Comparison of ENCODE assay signal across 16 cellular contexts in the genomic region with DNA sequence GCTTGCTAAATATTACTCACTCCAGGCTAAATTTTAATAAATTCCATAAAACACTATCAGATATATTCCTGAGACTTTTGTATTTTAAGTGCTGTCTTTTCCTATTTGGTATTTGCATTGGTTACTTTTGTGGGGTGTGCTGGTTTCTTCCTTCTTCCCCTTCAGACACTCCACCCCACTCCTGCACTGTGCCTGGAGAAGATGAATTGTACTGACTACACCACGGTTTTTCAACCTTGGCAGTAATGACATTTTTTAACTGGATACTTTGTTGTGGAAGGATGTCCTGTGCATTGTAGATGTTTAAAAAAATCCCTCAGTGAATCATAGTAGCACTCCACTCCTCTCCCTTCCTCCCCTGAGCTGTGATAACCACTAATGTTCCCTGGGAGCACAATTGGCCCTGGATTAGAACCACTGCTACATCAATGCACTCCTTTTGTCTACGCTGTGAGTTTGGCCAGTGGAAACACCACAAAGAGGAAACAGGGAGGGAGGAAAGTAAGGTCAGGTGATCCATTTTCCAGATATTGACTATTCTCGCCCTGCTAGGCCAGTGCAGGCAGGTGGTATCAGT. TPM values are rescaled to one million over a fixed set of nuclear protein-coding genes. Genes with fewer than 3 reads are reported as not detected.
A peak's percentile ranks its signal among the peaks of the same experiment; 100 is the strongest.
DNase-seq lines count a peak whose midpoint lies in the region; ATAC-seq, FAIRE-seq and TF ChIP-seq lines count a peak whose summit lies in the region.
"Had no signal": no experiment of that assay in that cellular context is flagged by ENCODE, and none has a peak within 500 bp of the region (broad histone marks: within the 10 kb centered on the region; RNA-seq: fewer than 3 reads in every experiment).

No MANE protein-coding gene starts in this region.

- DNase-seq in H54 (ENCODE audit: insufficient read length, low spot score) (peak; percentile 3), epithelial cell of esophagus (ENCODE audit: low read depth) (peak; percentile 41), renal cortical epithelial cell (ENCODE audit: low read depth) (peak; percentile 20), GM19240 (ENCODE audit: insufficient read length, low spot score) (no peak), spleen (no peak), neuronal stem cell (ENCODE audit: low spot score) (no peak)
- DNase-seq: activated CD4-positive, alpha-beta T cell treated with anti-CD3 and anti-CD28 coated beads, Interleukin-2, amount 50 U/mL, for 48 hours; activated naive CD8-positive, alpha-beta T cell treated with anti-CD3 and anti-CD28 coated beads, Interleukin-2, amount 50 U/mL, for 24 hours; activated T-cell treated with anti-CD3 and anti-CD28 coated beads, Interleukin-2, amount 50 U/mL, for 48 hours; AML-193; NCI-H446 treated with DMSO at 0.1 percent for 48 hours; substantia nigra had no signal

- H4K91ac ChIP-seq in neuronal stem cell (ENCODE audit: low read depth, low read length, poor library complexity), result no peak overlapping the region

- H4K8ac ChIP-seq in neuronal stem cell (ENCODE audit: low read depth, low read length), result no peak overlapping the region

- H2BK15ac ChIP-seq in neuronal stem cell (ENCODE audit: low read length), result no peak overlapping the region

- H2AK5ac ChIP-seq in neuronal stem cell (ENCODE audit: low read depth, low read length), result no peak overlapping the region

- H2BK120ac ChIP-seq in neuronal stem cell (ENCODE audit: low read depth, low read length), result no peak overlapping the region

- H3K36me3 ChIP-seq in spleen (no peaks in the 10 kb centered on the region), neuronal stem cell (replicated peaks in 1 of 2; ENCODE audit: control insufficient read depth in 2 of 2, insufficient read depth in 2 of 2, low read length in 2 of 2) (no peaks in the 10 kb centered on the region)
- H3K36me3 ChIP-seq: right atrium auricular region had no signal

- ATAC-seq in SK-N-SH treated with all-trans-retinoic acid at 6 μM for 48 hours, result peak; percentile 79
- ATAC-seq: activated naive CD8-positive, alpha-beta T cell treated with anti-CD3 and anti-CD28 coated beads, Interleukin-2, amount 50 U/mL, for 24 hours had no signal

- H3K23ac ChIP-seq in neuronal stem cell (ENCODE audit: low read depth, low read length, poor library complexity), result no peak overlapping the region

- no peak overlapping the region for H3K9ac ChIP-seq in neuronal stem cell (ENCODE audit: low read depth, low read length, poor library complexity)

- no peak overlapping the region for H3K14ac ChIP-seq in neuronal stem cell (ENCODE audit: low read length)

- H3K9me3 ChIP-seq in spleen (no peaks in the 10 kb centered on the region), neuronal stem cell (replicated peaks in 1 of 2; ENCODE audit: control insufficient read depth in 2 of 2, insufficient read depth in 1 of 2, low read depth in 1 of 2, low read length in 2 of 2) (no peaks in the 10 kb centered on the region)
- H3K9me3 ChIP-seq: right atrium auricular region had no signal

- H3K27ac ChIP-seq in spleen, result no peak overlapping the region
- H3K27ac ChIP-seq in neuronal stem cell (replicated peaks; ENCODE audit: low read length), result no peak overlapping the region
- H3K27ac ChIP-seq: right atrium auricular region had no signal

- WGBS in spleen, 5 donors, result 76 to 87% (median 82%) methylated on average over 3 of the region's 3 CpGs
- WGBS in neuronal stem cell (ENCODE audit: extremely low coverage in 2 of 2, insufficient read length in 2 of 2, insufficient replicate concordance in 1 of 2), 2 donors, result no CpG with 5 or more reads among the region's 3 CpGs

- H2AFZ ChIP-seq in neuronal stem cell (ENCODE audit: low read length), result no peak overlapping the region

- H3K4me2 ChIP-seq in neuronal stem cell (ENCODE audit: insufficient read depth, low read length, poor library complexity, severe bottlenecking), result no peak overlapping the region

- H3K4me1 ChIP-seq in spleen (no peaks in the 10 kb centered on the region), neuronal stem cell (ENCODE audit: control insufficient read depth in 2 of 2, insufficient read depth in 1 of 2, low read depth in 1 of 2, low read length in 2 of 2) (peaks cover 0 to 5% of the 10 kb centered on the region in 2 donors)

- intact Hi-C loops in spleen (cut with DNase I; ENCODE audit: low total_unique reads), result no loop called here

- H2BK5ac ChIP-seq in neuronal stem cell (ENCODE audit: low read length), result no peak overlapping the region

- no peak overlapping the region for H3K4me3 ChIP-seq in epithelial cell of esophagus (ENCODE audit: low read length)
- no peak overlapping the region for H3K4me3 ChIP-seq in spleen
- no peak overlapping the region for H3K4me3 ChIP-seq in neuronal stem cell (ENCODE audit: low read length in 2 of 2)
- H3K4me3 ChIP-seq: right atrium auricular region had no signal

- FAIRE-seq in H54 (lab: Jason Lieb, UNC), result peak; percentile 55
- FAIRE-seq: endometrium, HTR-8/SVneo had no signal

- H3K18ac ChIP-seq in neuronal stem cell (ENCODE audit: low read length), result no peak overlapping the region

- H3K79me1 ChIP-seq in neuronal stem cell (ENCODE audit: low read depth, low read length), result no peaks in the 10 kb centered on the region

- TF ChIP-seq CTCF in epithelial cell of esophagus (IDR thresholded peaks at IDR 0.05; ENCODE audit: insufficient read depth, low read depth, low read length, missing control alignments), result no peak
- TF ChIP-seq CTCF in spleen (IDR thresholded peaks at IDR 0.05 in 8 of 11, conservative IDR thresholded peaks at IDR 0.05 in 3 of 11), result no peak

- H3K27me3 ChIP-seq in spleen (replicated peaks in 1 of 7), result no peaks in the 10 kb centered on the region
- no peaks in the 10 kb centered on the region for H3K27me3 ChIP-seq in neuronal stem cell (ENCODE audit: control insufficient read depth in 3 of 3, insufficient read depth in 3 of 3, low read depth in 1 of 3, low read length in 3 of 3)
- H3K27me3 ChIP-seq: right atrium auricular region had no signal

- no peak overlapping the region for H2BK12ac ChIP-seq in neuronal stem cell (ENCODE audit: low read length)

- TF ChIP-seq POLR2A in H54 (IDR thresholded peaks at IDR 0.05; ENCODE audit: low read depth, low read length) (no peak), spleen (IDR thresholded peaks at IDR 0.05) (no peak)

- no peak overlapping the region for H3K4ac ChIP-seq in neuronal stem cell (ENCODE audit: low read length)

TF ChIP-seq in SK-N-SH treated with all-trans-retinoic acid at 6 μM for 48 hours, 23 proteins besides CTCF, POLR2A, EP300 and RAD21 (continues in another document):
- TF ChIP-seq, protein P1, sequence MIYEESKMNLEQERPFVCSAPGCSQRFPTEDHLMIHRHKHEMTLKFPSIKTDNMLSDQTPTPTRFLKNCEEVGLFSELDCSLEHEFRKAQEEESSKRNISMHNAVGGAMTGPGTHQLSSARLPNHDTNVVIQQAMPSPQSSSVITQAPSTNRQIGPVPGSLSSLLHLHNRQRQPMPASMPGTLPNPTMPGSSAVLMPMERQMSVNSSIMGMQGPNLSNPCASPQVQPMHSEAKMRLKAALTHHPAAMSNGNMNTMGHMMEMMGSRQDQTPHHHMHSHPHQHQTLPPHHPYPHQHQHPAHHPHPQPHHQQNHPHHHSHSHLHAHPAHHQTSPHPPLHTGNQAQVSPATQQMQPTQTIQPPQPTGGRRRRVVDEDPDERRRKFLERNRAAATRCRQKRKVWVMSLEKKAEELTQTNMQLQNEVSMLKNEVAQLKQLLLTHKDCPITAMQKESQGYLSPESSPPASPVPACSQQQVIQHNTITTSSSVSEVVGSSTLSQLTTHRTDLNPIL (CRISPR knock-in tag; IDR thresholded peaks at IDR 0.05; ENCODE audit: low read depth), result no peak
- TF ChIP-seq, protein P2, sequence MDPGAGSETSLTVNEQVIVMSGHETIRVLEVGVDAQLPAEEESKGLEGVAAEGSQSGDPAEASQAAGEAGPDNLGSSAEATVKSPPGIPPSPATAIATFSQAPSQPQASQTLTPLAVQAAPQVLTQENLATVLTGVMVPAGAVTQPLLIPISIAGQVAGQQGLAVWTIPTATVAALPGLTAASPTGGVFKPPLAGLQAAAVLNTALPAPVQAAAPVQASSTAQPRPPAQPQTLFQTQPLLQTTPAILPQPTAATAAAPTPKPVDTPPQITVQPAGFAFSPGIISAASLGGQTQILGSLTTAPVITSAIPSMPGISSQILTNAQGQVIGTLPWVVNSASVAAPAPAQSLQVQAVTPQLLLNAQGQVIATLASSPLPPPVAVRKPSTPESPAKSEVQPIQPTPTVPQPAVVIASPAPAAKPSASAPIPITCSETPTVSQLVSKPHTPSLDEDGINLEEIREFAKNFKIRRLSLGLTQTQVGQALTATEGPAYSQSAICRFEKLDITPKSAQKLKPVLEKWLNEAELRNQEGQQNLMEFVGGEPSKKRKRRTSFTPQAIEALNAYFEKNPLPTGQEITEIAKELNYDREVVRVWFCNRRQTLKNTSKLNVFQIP (CRISPR knock-in tag; IDR thresholded peaks at IDR 0.05; ENCODE audit: borderline replicate concordance, low read depth), result no peak
- TF ChIP-seq ZFP3 (CRISPR knock-in tag; IDR thresholded peaks at IDR 0.05), result no peak
- no peak for TF ChIP-seq ESRRG (CRISPR knock-in tag; IDR thresholded peaks at IDR 0.05)
- no peak for TF ChIP-seq ZNF565 (CRISPR knock-in tag; conservative IDR thresholded peaks at IDR 0.05; ENCODE audit: low read depth)
- TF ChIP-seq, protein P3, sequence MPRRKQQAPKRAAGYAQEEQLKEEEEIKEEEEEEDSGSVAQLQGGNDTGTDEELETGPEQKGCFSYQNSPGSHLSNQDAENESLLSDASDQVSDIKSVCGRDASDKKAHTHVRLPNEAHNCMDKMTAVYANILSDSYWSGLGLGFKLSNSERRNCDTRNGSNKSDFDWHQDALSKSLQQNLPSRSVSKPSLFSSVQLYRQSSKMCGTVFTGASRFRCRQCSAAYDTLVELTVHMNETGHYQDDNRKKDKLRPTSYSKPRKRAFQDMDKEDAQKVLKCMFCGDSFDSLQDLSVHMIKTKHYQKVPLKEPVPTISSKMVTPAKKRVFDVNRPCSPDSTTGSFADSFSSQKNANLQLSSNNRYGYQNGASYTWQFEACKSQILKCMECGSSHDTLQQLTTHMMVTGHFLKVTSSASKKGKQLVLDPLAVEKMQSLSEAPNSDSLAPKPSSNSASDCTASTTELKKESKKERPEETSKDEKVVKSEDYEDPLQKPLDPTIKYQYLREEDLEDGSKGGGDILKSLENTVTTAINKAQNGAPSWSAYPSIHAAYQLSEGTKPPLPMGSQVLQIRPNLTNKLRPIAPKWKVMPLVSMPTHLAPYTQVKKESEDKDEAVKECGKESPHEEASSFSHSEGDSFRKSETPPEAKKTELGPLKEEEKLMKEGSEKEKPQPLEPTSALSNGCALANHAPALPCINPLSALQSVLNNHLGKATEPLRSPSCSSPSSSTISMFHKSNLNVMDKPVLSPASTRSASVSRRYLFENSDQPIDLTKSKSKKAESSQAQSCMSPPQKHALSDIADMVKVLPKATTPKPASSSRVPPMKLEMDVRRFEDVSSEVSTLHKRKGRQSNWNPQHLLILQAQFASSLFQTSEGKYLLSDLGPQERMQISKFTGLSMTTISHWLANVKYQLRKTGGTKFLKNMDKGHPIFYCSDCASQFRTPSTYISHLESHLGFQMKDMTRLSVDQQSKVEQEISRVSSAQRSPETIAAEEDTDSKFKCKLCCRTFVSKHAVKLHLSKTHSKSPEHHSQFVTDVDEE (CRISPR knock-in tag; IDR thresholded peaks at IDR 0.05), result no peak
- no peak for TF ChIP-seq ISL1 (CRISPR knock-in tag; IDR thresholded peaks at IDR 0.05)

RNA-seq across cellular contexts. Expression of a gene that starts 36.3 kb away (rescaled TPM):
- total RNA-seq in renal cortical epithelial cell, result 7.1 and 24.7 TPM in 2 replicates
- 10 to 100 TPM in 5 of 7 donors, 1 to 10 TPM in 2; 6.5 to 86.5 (median 14.3) TPM for total RNA-seq in spleen
- 1 to 10 TPM; 1.7 to 4.4 (median 2.6) TPM for polyA plus RNA-seq in spleen
- polyA plus RNA-seq in neuronal stem cell (2013, experiment 1 of 2), result 10.1 TPM
- polyA plus RNA-seq in neuronal stem cell (2013, experiment 2 of 2), result 9.9 TPM

Comparison
In these comparisons a context has a peak if more than half of its experiments do, and no peak if none do; other contexts are left out.
1. DNase-seq: peak in H54 (single experiment), epithelial cell of esophagus (single experiment) and renal cortical epithelial cell (single experiment); none in GM19240 (single experiment), spleen (single experiment) and neuronal stem cell (single experiment).